22 cellular contexts compared by ENCODE assay signal in genomic region chr2:237550057-237550415, GRCh38. TPM values are rescaled to one million over a fixed set of nuclear protein-coding genes. Genes with fewer than 3 reads are reported as not detected.
"Had no signal": no experiment of that assay in that cellular context is flagged by ENCODE, and none has a peak within 500 bp of the region (broad histone marks: within the 10 kb centered on the region; RNA-seq: fewer than 3 reads in every experiment).

No MANE protein-coding gene starts in this region.

- H3K27ac ChIP-seq: body of pancreas, foreskin keratinocyte, left lung, sigmoid colon, tibial artery had no signal

- H3K9me3 ChIP-seq: body of pancreas, sigmoid colon had no signal

- ATAC-seq: body of pancreas; foreskin keratinocyte; left lung; stimulated activated naive CD8-positive, alpha-beta T cell treated with anti-CD3 and anti-CD28 coated beads, Interleukin-15, Interleukin-2, amounts not matched to agents 100 U/mL and 50 U/mL, for 24 hours had no signal

- H3K36me3 ChIP-seq: sigmoid colon had no signal

- H3K27me3 ChIP-seq: body of pancreas, left lung, sigmoid colon had no signal

- H3K4me3 ChIP-seq: body of pancreas, left lung, sigmoid colon, tibial artery had no signal

- H3K4me1 ChIP-seq: body of pancreas, foreskin keratinocyte, left lung, sigmoid colon, tibial artery had no signal

- DNase-seq: activated CD4-positive, alpha-beta memory T cell treated with anti-CD3 and anti-CD28 coated beads for 36 hours; activated CD4-positive, alpha-beta T cell treated with anti-CD3 and anti-CD28 coated beads for 4 hours; activated naive CD4-positive, alpha-beta T cell treated with anti-CD3 and anti-CD28 coated beads for 36 hours; activated T-cell treated with anti-CD3 and anti-CD28 coated beads for 4 hours; body of pancreas; endodermal cell; foreskin keratinocyte; glutamatergic neuron; hippocampal formation; mammary epithelial cell; nephron progenitor cell; sigmoid colon; stimulated activated CD4-positive, alpha-beta T cell treated with anti-CD3 and anti-CD28 coated beads, Interleukin-1b, Interleukin-23, amount 100 ng/mL, for 48 hours; stimulated activated naive CD8-positive, alpha-beta T cell treated with anti-CD3 and anti-CD28 coated beads, Interleukin-15, Interleukin-2, amounts not matched to agents 100 U/mL and 50 U/mL, for 24 hours; substantia nigra; tibial artery had no signal

RNA-seq across cellular contexts. Expression of gene PRLH, which starts 16.3 kb away (rescaled TPM):
- total RNA-seq: activated CD4-positive, alpha-beta memory T cell treated with anti-CD3 and anti-CD28 coated beads for 36 hours; activated naive CD4-positive, alpha-beta T cell treated with anti-CD3 and anti-CD28 coated beads for 36 hours; body of pancreas; cardiac septum; endodermal cell; epithelial cell of proximal tubule; fibroblast of lung; foreskin keratinocyte; left lung; mammary epithelial cell; myocyte; osteocyte; sigmoid colon had no signal
- polyA plus RNA-seq: fibroblast of lung, foreskin keratinocyte, mammary epithelial cell, sigmoid colon had no signal

RNA-seq across cellular contexts. Expression of gene RAB17, which starts 40.5 kb away (rescaled TPM):
- total RNA-seq: activated CD4-positive, alpha-beta memory T cell treated with anti-CD3 and anti-CD28 coated beads for 36 hours; activated naive CD4-positive, alpha-beta T cell treated with anti-CD3 and anti-CD28 coated beads for 36 hours had no signal
